ENCODE assay signal across 38 cellular contexts in genomic region chr1:53421208-53421607, GRCh38. TPM values are rescaled to one million over a fixed set of nuclear protein-coding genes. Genes with fewer than 3 reads are reported as not detected.
"Had no signal": no experiment of that assay in that cellular context is flagged by ENCODE, and none has a peak within 500 bp of the region (broad histone marks: within the 10 kb centered on the region; RNA-seq: fewer than 3 reads in every experiment).

No MANE protein-coding gene starts in this region.

- H3K27me3 ChIP-seq: body of pancreas had no signal

- FAIRE-seq: astrocyte had no signal

- ATAC-seq: activated CD8-positive, alpha-beta T cell treated with anti-CD3 and anti-CD28 coated beads for 36 hours; activated naive CD4-positive, alpha-beta T cell treated with anti-CD3 and anti-CD28 coated beads, Interleukin-2, amount 50 U/mL, for 72 hours; activated T-cell treated with anti-CD3 and anti-CD28 coated beads, Interleukin-2, amount 50 U/mL, for 4 hours; activated T-cell treated with anti-CD3 and anti-CD28 coated beads, Interleukin-2, amount 50 U/mL, for 72 hours; activated T-helper 17 cell treated with anti-CD3 and anti-CD28 coated beads, Interleukin-2, amount 50 U/mL, for 72 hours; body of pancreas had no signal

- H3K9me3 ChIP-seq: adrenal gland, body of pancreas, breast epithelium had no signal

- H3K27ac ChIP-seq: adrenal gland, body of pancreas, brain microvascular endothelial cell, breast epithelium, VCaP had no signal

- DNase-seq: activated B cell treated with CpG ODN at 0.5 μM for 24 hours; activated CD4-positive, alpha-beta memory T cell treated with anti-CD3 and anti-CD28 coated beads for 36 hours; activated CD4-positive, alpha-beta T cell treated with anti-CD3 and anti-CD28 coated beads for 4 hours; activated CD4-positive, alpha-beta T cell treated with anti-CD3 and anti-CD28 coated beads, Interleukin-2, amount 10 ng/mL, durations not matched to agents 24 days and 14 days; activated CD4-positive, alpha-beta T cell treated with anti-CD3 and anti-CD28 coated beads, Interleukin-2, amount 50 U/mL, for 1 hour; activated CD4-positive, alpha-beta T cell treated with anti-CD3 and anti-CD28 coated beads, Interleukin-2, amount 50 U/mL, for 4 hours; activated CD4-positive, CD25-positive, alpha-beta regulatory T cell treated with anti-CD3 and anti-CD28 coated beads, Interleukin-2, amount 50 U/mL, for 72 hours; activated CD8-positive, alpha-beta memory T cell treated with anti-CD3 and anti-CD28 coated beads, Interleukin-2, amount 50 U/mL, for 4 hours; activated CD8-positive, alpha-beta T cell treated with anti-CD3 and anti-CD28 coated beads for 36 hours; activated effector memory CD4-positive, alpha-beta T cell treated with anti-CD3 and anti-CD28 coated beads, Interleukin-2, amount 50 U/mL, for 16 hours; activated gamma-delta T cell treated with Interleukin-2 at 50 U/mL for 16 hours; activated naive CD4-positive, alpha-beta T cell; activated naive CD4-positive, alpha-beta T cell treated with anti-CD3 and anti-CD28 coated beads for 36 hours; activated naive CD4-positive, alpha-beta T cell treated with anti-CD3 and anti-CD28 coated beads, Interleukin-2, amount 50 U/mL, for 16 hours; activated naive CD8-positive, alpha-beta T cell treated with anti-CD3 and anti-CD28 coated beads for 36 hours; activated T-cell treated with anti-CD3 and anti-CD28 coated beads for 4 hours; activated T-cell treated with anti-CD3 and anti-CD28 coated beads, Interleukin-2, amount 50 U/mL, for 1 hour; activated T-cell treated with anti-CD3 and anti-CD28 coated beads, Interleukin-2, amount 50 U/mL, for 4 hours; activated T-cell treated with anti-CD3 and anti-CD28 coated beads, Interleukin-2, amount 50 U/mL, for 72 hours; adrenal gland; amniotic stem cell; aorta; body of pancreas; brain microvascular endothelial cell; central memory CD4-positive, alpha-beta T cell; T-helper 1 cell; T-helper 2 cell; T-helper 9 cell had no signal

- H3K4me1 Mint-ChIP-seq: activated B cell treated with CpG ODN at 0.5 μM for 24 hours; activated T-helper 17 cell treated with anti-CD3 and anti-CD28 coated beads, Interleukin-2, amount 50 U/mL, for 72 hours had no signal

- H3K36me3 ChIP-seq: adrenal gland, brain microvascular endothelial cell, breast epithelium had no signal

- H3K27me3 Mint-ChIP-seq: activated T-helper 17 cell treated with anti-CD3 and anti-CD28 coated beads, Interleukin-2, amount 50 U/mL, for 72 hours had no signal

- H3K4me3 ChIP-seq: adrenal gland, body of pancreas, breast epithelium had no signal

- H3K4me3 Mint-ChIP-seq: activated B cell treated with CpG ODN at 0.5 μM for 24 hours; activated CD4-positive, alpha-beta memory T cell treated with anti-CD3 and anti-CD28 coated beads for 36 hours; activated CD4-positive, alpha-beta T cell treated with anti-CD3 and anti-CD28 coated beads, Interleukin-2, amount 10 ng/mL, durations not matched to agents 24 days and 14 days; activated CD8-positive, alpha-beta T cell treated with anti-CD3 and anti-CD28 coated beads for 36 hours; activated naive CD4-positive, alpha-beta T cell treated with anti-CD3 and anti-CD28 coated beads for 36 hours; activated naive CD8-positive, alpha-beta T cell treated with anti-CD3 and anti-CD28 coated beads for 36 hours; activated T-cell treated with anti-CD3 and anti-CD28 coated beads, Interleukin-2, amount 50 U/mL, for 4 hours; activated T-cell treated with anti-CD3 and anti-CD28 coated beads, Interleukin-2, amount 50 U/mL, for 72 hours; activated T-helper 1 cell treated with anti-CD3 and anti-CD28 coated beads, Interleukin-12 subunit alpha, Interleukin-12 subunit beta, Interleukin-2, Interleukin-4 antibody, amounts not matched to agents 30 ng/mL and 10 ng/mL and 1 ng/mL, durations not matched to agents 14 hours and 24 hours and 36 hours; activated T-helper 17 cell treated with anti-CD3 and anti-CD28 coated beads, Interleukin-2, amount 50 U/mL, for 72 hours; T-helper 1 cell treated with Interleukin-12 subunit alpha and Interleukin-12 subunit beta and Interleukin-4 antibody, amounts not matched to agents 30 μg/mL and 1 μg/mL, for 36 hours; T-helper 2 cell treated with Interferon-gamma antibody and Interleukin-4, amounts not matched to agents 5 μg/mL and 100 μg/mL, for 36 hours had no signal

- H3K27ac Mint-ChIP-seq: activated B cell treated with CpG ODN at 0.5 μM for 24 hours; activated CD4-positive, alpha-beta memory T cell treated with anti-CD3 and anti-CD28 coated beads for 36 hours; activated CD4-positive, alpha-beta T cell treated with anti-CD3 and anti-CD28 coated beads, Interleukin-2, amount 10 ng/mL, durations not matched to agents 24 days and 14 days; activated CD8-positive, alpha-beta T cell treated with anti-CD3 and anti-CD28 coated beads for 36 hours; activated naive CD4-positive, alpha-beta T cell treated with anti-CD3 and anti-CD28 coated beads for 36 hours; activated naive CD4-positive, alpha-beta T cell treated with anti-CD3 and anti-CD28 coated beads, Interleukin-2, amount 50 U/mL, for 72 hours; activated naive CD8-positive, alpha-beta T cell treated with anti-CD3 and anti-CD28 coated beads for 36 hours; activated T-cell treated with anti-CD3 and anti-CD28 coated beads, Interleukin-2, amount 50 U/mL, for 72 hours; activated T-helper 1 cell treated with anti-CD3 and anti-CD28 coated beads, Interleukin-12 subunit alpha, Interleukin-12 subunit beta, Interleukin-2, Interleukin-4 antibody, amounts not matched to agents 30 ng/mL and 10 ng/mL and 1 ng/mL, durations not matched to agents 14 hours and 24 hours and 36 hours; activated T-helper 17 cell treated with anti-CD3 and anti-CD28 coated beads, Interleukin-2, amount 50 U/mL, for 72 hours; T-helper 1 cell treated with Interleukin-12 subunit alpha and Interleukin-12 subunit beta and Interleukin-4 antibody, amounts not matched to agents 30 μg/mL and 1 μg/mL, for 36 hours; T-helper 2 cell treated with Interferon-gamma antibody and Interleukin-4, amounts not matched to agents 5 μg/mL and 100 μg/mL, for 36 hours had no signal

- H3K4me1 ChIP-seq: adrenal gland, breast epithelium had no signal

RNA-seq across cellular contexts. Expression of gene DMRTB1, which starts 38.0 kb away (rescaled TPM):
- total RNA-seq: activated B cell treated with CpG ODN at 0.5 μM for 24 hours; activated CD4-positive, alpha-beta memory T cell treated with anti-CD3 and anti-CD28 coated beads for 36 hours; activated CD4-positive, alpha-beta T cell treated with anti-CD3 and anti-CD28 coated beads, Interleukin-2, amount 10 ng/mL, durations not matched to agents 24 days and 14 days; activated CD8-positive, alpha-beta memory T cell treated with anti-CD3 and anti-CD28 coated beads for 36 hours; activated CD8-positive, alpha-beta T cell treated with anti-CD3 and anti-CD28 coated beads for 36 hours; activated naive CD4-positive, alpha-beta T cell treated with anti-CD3 and anti-CD28 coated beads for 36 hours; activated naive CD4-positive, alpha-beta T cell treated with anti-CD3 and anti-CD28 coated beads, Interleukin-2, amount 50 U/mL, for 72 hours; activated naive CD8-positive, alpha-beta T cell treated with anti-CD3 and anti-CD28 coated beads for 36 hours; activated T-cell treated with anti-CD3 and anti-CD28 coated beads, Interleukin-2, amount 50 U/mL, for 4 hours; activated T-cell treated with anti-CD3 and anti-CD28 coated beads, Interleukin-2, amount 50 U/mL, for 72 hours; activated T-helper 1 cell treated with anti-CD3 and anti-CD28 coated beads, Interleukin-12 subunit alpha, Interleukin-12 subunit beta, Interleukin-2, Interleukin-4 antibody, amounts not matched to agents 30 ng/mL and 10 ng/mL and 1 ng/mL, durations not matched to agents 14 hours and 24 hours and 36 hours; activated T-helper 17 cell treated with anti-CD3 and anti-CD28 coated beads, Interleukin-2, amount 50 U/mL, for 72 hours; adrenal gland; aorta; astrocyte; body of pancreas; breast epithelium; cardiac septum had no signal
- polyA plus RNA-seq: adrenal gland, aorta had no signal
